In the genomic region with DNA sequence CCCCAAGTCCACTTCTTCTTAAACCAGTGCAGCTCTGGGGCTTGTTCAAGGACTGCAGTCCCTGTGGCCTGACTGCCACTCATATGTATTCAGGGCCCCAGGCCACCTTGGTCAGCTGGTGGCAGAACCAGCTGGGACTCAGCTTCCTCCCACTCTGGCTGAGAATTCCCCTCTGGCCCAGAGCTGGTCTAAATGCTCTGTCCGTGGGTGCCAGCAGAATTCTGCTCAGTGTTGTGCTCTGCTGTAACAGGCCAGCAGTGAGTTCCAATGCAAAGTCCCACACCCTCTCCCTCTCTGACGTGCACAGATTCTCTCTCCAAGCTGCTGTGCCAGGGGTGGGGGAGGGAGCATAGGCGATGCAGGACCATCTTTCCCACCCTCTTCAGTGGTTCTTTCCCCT, we compare ENCODE assay signal across 16 cellular contexts.
DNase-seq lines count a peak whose midpoint lies in the region; ATAC-seq and TF ChIP-seq lines count a peak whose summit lies in the region.
"Had no signal": no experiment of that assay in that cellular context is flagged by ENCODE, and none has a peak within 500 bp of the region (broad histone marks: within the 10 kb centered on the region; RNA-seq: fewer than 3 reads in every experiment).

No MANE protein-coding gene starts in this region.

- H4K20me1 ChIP-seq in smooth muscle cell (ENCODE audit: low read depth), result no peaks in the 10 kb centered on the region

- 47% methylated on average over 3 of the region's 3 CpGs for WGBS in smooth muscle cell (ENCODE audit: low lambda C conversion rate)

- H3K27ac ChIP-seq in caudate nucleus (ENCODE audit: low read depth, low read length), result peak overlapping the region; percentile 8
- H3K27ac ChIP-seq in smooth muscle cell (ENCODE audit: low read depth), result peak overlapping the region; percentile 79
- no peak overlapping the region for H3K27ac ChIP-seq in right atrium auricular region

- H3K4me3 ChIP-seq in smooth muscle cell, result no peak overlapping the region
- no peak overlapping the region for H3K4me3 ChIP-seq in right atrium auricular region

- H3K4me1 ChIP-seq in smooth muscle cell (ENCODE audit: low read depth) (peaks cover 3% of the 10 kb centered on the region), right atrium auricular region (no peaks in the 10 kb centered on the region)

- peaks cover 3% of the 10 kb centered on the region for H3K79me2 ChIP-seq in smooth muscle cell (ENCODE audit: low read depth)

- H3K9ac ChIP-seq in smooth muscle cell (ENCODE audit: low read depth), result no peak overlapping the region

- ATAC-seq in HG02938 (IDR thresholded peaks at IDR 0.05; ENCODE audit: unreplicated experiment), result no peak
- no peak for ATAC-seq in GM21526 (IDR thresholded peaks at IDR 0.05; ENCODE audit: low FRiP score, unreplicated experiment)

- H3K4me2 ChIP-seq in smooth muscle cell, result no peak overlapping the region

- H3K36me3 ChIP-seq in smooth muscle cell (ENCODE audit: low read depth) (no peaks in the 10 kb centered on the region), right atrium auricular region (peaks cover 9% of the 10 kb centered on the region)

- DNase-seq in ELF-1 (ENCODE audit: low read depth, low spot score) (peak; percentile 31), caudate nucleus (lab: John Stamatoyannopoulos, UW) (peak in 14 of 61 donors; percentile 4 to 53 (median 27)), medulla oblongata (ENCODE audit: extremely low spot score) (peak; percentile 71), smooth muscle cell (lab: John Stamatoyannopoulos, UW; ENCODE audit: unreplicated experiment) (no peak), NCI-H1092 (lab: John Stamatoyannopoulos, UW) (no peak), right atrium auricular region (ENCODE audit: low spot score) (no peak)
- DNase-seq: Calu3; CD4-positive, CD25-positive, alpha-beta regulatory T cell; DND-41; GF-D8; H7; NCI-H1436; NCI-H2081; SHP77 treated with DMSO at 0.1 percent for 48 hours had no signal

- H3F3A ChIP-seq in smooth muscle cell (ENCODE audit: low read depth), result no peaks in the 10 kb centered on the region

- H3K27me3 ChIP-seq in smooth muscle cell (ENCODE audit: low read depth), result no peaks in the 10 kb centered on the region
- no peaks in the 10 kb centered on the region for H3K27me3 ChIP-seq in right atrium auricular region

- TF ChIP-seq CTCF in smooth muscle cell (IDR thresholded peaks at IDR 0.05; ENCODE audit: borderline replicate concordance, insufficient read depth, poor library complexity, severe bottlenecking), result no peak
- TF ChIP-seq CTCF in right atrium auricular region (IDR thresholded peaks at IDR 0.05), result no peak

- no peaks in the 10 kb centered on the region for H3K9me3 ChIP-seq in smooth muscle cell (replicated peaks; ENCODE audit: low read depth)
- H3K9me3 ChIP-seq in right atrium auricular region, result no peaks in the 10 kb centered on the region

- no peak overlapping the region for H2AFZ ChIP-seq in smooth muscle cell (ENCODE audit: low read depth)

Comparison
In these comparisons a context has a peak if more than half of its experiments do, and no peak if none do; other contexts are left out.
1. DNase-seq: peak in ELF-1 (single experiment) and medulla oblongata (single experiment); none in smooth muscle cell (single experiment), NCI-H1092 (single experiment) and right atrium auricular region (single experiment).
2. H3K27ac ChIP-seq: peak in caudate nucleus (single experiment) and smooth muscle cell (single experiment); none in right atrium auricular region (0 of 2).